11 cellular contexts compared by ENCODE assay signal in genomic region chr5:32445831-32446614, GRCh38. TPM values are rescaled to one million over a fixed set of nuclear protein-coding genes. Genes with fewer than 3 reads are reported as not detected.
DNase-seq lines count a peak whose midpoint lies in the region; ATAC-seq and TF ChIP-seq lines count a peak whose summit lies in the region.
"Had no signal": no experiment of that assay in that cellular context is flagged by ENCODE, and none has a peak within 500 bp of the region (broad histone marks: within the 10 kb centered on the region; RNA-seq: fewer than 3 reads in every experiment).

No MANE protein-coding gene starts in this region.

- no peaks in the 10 kb centered on the region for H3K36me3 ChIP-seq in esophagus squamous epithelium
- H3K36me3 ChIP-seq: brain microvascular endothelial cell, thoracic aorta had no signal

- ATAC-seq in T-helper 17 cell = no peak
- no peak for ATAC-seq in GM19397 (IDR thresholded peaks at IDR 0.05; ENCODE audit: unreplicated experiment)

- DNase-seq in GM13977 (ENCODE audit: low spot score) (peak; percentile 18), T-helper 17 cell (no peak), esophagus squamous epithelium (lab: John Stamatoyannopoulos, UW) (no peak), putamen (ENCODE audit: low spot score) (peak; percentile 38), D341Med (ENCODE audit: low spot score) (no peak), AG08395 (ENCODE audit: low spot score) (no peak)
- DNase-seq: brain microvascular endothelial cell, NCI-H1105 treated with DMSO at 0.1 percent for 48 hours, NCI-H446 treated with DMSO at 0.1 percent for 48 hours had no signal

- peak overlapping the region; percentile 95 for H3K4me3 Mint-ChIP-seq in T-helper 17 cell

- H3K9me3 ChIP-seq in T-helper 17 cell (ENCODE audit: control insufficient read depth, low read length, poor library complexity, severe bottlenecking) (no peaks in the 10 kb centered on the region), esophagus squamous epithelium (no peaks in the 10 kb centered on the region)
- H3K9me3 ChIP-seq: thoracic aorta had no signal

- no peaks in the 10 kb centered on the region for H3K27me3 Mint-ChIP-seq in T-helper 17 cell

- TF ChIP-seq CTCF in GM13977 (IDR thresholded peaks at IDR 0.05; ENCODE audit: extremely low read depth, insufficient read depth, missing control alignments) = no peak
- no peak for TF ChIP-seq CTCF in esophagus squamous epithelium (IDR thresholded peaks at IDR 0.05)

- H3K36me3 Mint-ChIP-seq in T-helper 17 cell (ENCODE audit: low read depth) = no peaks in the 10 kb centered on the region

- H3K27me3 ChIP-seq in esophagus squamous epithelium = no peaks in the 10 kb centered on the region
- H3K27me3 ChIP-seq: brain microvascular endothelial cell had no signal

- peaks cover 25 to 58% (median 29%) of the 10 kb centered on the region in 3 donors for H3K4me1 ChIP-seq in esophagus squamous epithelium

- 55 to 71% methylated on average over 5 to 15 of the region's 23 CpGs for WGBS in esophagus squamous epithelium, 2 donors

- peaks cover 16% of the 10 kb centered on the region for H3K4me1 Mint-ChIP-seq in T-helper 17 cell

- H3K27ac Mint-ChIP-seq in T-helper 17 cell = peak overlapping the region; percentile 93

- intact Hi-C loops in esophagus squamous epithelium (cut with DNase I) = no loop called here

- peak overlapping the region; percentile 36 to 98 (median 78) for H3K27ac ChIP-seq in esophagus squamous epithelium
- H3K27ac ChIP-seq: brain microvascular endothelial cell, thoracic aorta had no signal

- no peak for TF ChIP-seq POLR2A in esophagus squamous epithelium (IDR thresholded peaks at IDR 0.05)

- in situ Hi-C loops in GM13977 (cut with MboI; ENCODE audit: low pct_unique_long_range_greater_than_20kb, low sequenced_read_pairs, unreplicated experiment) = no loop called here

- no peak overlapping the region for H3K4me3 ChIP-seq in esophagus squamous epithelium

RNA-seq across cellular contexts. Expression of gene ZFR, which starts 1.5 kb away (rescaled TPM):
- total RNA-seq in T-helper 17 cell (10 to 100 TPM; 51.2 to 63.7 TPM), esophagus squamous epithelium (10 to 100 TPM; 27.7 to 67.1 (median 54.8) TPM)

Comparison
In these comparisons a context has a peak if more than half of its experiments do, and no peak if none do; other contexts are left out.
1. DNase-seq: peak in GM13977 (single experiment) and putamen (single experiment); none in T-helper 17 cell (0 of 3), esophagus squamous epithelium (single experiment), D341Med (single experiment) and AG08395 (single experiment).